Comparison of ENCODE assay signal across 1 cellular context in genomic region chr1:155061381-155062150, GRCh38.
A peak's percentile ranks its signal among the peaks of the same experiment; 100 is the strongest.
TF ChIP-seq lines count a peak whose summit lies in the region.

No MANE protein-coding gene starts in this region.

TF ChIP-seq in K562, 482 proteins besides CTCF, POLR2A, EP300 and RAD21 (continued from another document and continues in another):
- TF ChIP-seq, protein P1, sequence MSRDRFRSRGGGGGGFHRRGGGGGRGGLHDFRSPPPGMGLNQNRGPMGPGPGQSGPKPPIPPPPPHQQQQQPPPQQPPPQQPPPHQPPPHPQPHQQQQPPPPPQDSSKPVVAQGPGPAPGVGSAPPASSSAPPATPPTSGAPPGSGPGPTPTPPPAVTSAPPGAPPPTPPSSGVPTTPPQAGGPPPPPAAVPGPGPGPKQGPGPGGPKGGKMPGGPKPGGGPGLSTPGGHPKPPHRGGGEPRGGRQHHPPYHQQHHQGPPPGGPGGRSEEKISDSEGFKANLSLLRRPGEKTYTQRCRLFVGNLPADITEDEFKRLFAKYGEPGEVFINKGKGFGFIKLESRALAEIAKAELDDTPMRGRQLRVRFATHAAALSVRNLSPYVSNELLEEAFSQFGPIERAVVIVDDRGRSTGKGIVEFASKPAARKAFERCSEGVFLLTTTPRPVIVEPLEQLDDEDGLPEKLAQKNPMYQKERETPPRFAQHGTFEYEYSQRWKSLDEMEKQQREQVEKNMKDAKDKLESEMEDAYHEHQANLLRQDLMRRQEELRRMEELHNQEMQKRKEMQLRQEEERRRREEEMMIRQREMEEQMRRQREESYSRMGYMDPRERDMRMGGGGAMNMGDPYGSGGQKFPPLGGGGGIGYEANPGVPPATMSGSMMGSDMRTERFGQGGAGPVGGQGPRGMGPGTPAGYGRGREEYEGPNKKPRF (IDR thresholded peaks at IDR 0.05; ENCODE audit: low read depth, low read length) = no peak
- peak; percentile 19; the same call in 1 of the 2 replicates for TF ChIP-seq REST (CRISPR knock-in tag; IDR thresholded peaks at IDR 0.05; ENCODE audit: low read depth)
- TF ChIP-seq ZMIZ1 (IDR thresholded peaks at IDR 0.05; ENCODE audit: low read depth in 2 of 2, low read length in 2 of 2) = no peak
- TF ChIP-seq ZNF263 (CRISPR knock-in tag; IDR thresholded peaks at IDR 0.05; ENCODE audit: borderline replicate concordance) = peak; percentile 58; the same call in 1 of the 2 replicates
- no peak for TF ChIP-seq ZNF644 (tag; IDR thresholded peaks at IDR 0.05; ENCODE audit: low read depth)
- TF ChIP-seq ZNF589 (CRISPR knock-in tag; IDR thresholded peaks at IDR 0.05; ENCODE audit: low read depth) = no peak
- no peak for TF ChIP-seq ZNF212 (CRISPR knock-in tag; IDR thresholded peaks at IDR 0.05)
- no peak for TF ChIP-seq ZNF583 (CRISPR knock-in tag; IDR thresholded peaks at IDR 0.05)
- TF ChIP-seq BRD9 (IDR thresholded peaks at IDR 0.05; ENCODE audit: low read depth, partially characterized antibody) = no peak
- TF ChIP-seq EP400 (IDR thresholded peaks at IDR 0.05) = no peak
- 0 out of 2 replicates have a peak, but pooled peaks have one; percentile 7 for TF ChIP-seq SPI1 (IDR thresholded peaks at IDR 0.05; ENCODE audit: borderline replicate concordance, low read depth, low read length)
- TF ChIP-seq PTRF (tag; IDR thresholded peaks at IDR 0.05) = no peak
- TF ChIP-seq CHD7 (IDR thresholded peaks at IDR 0.05; ENCODE audit: low read depth, low read length) = no peak
- TF ChIP-seq SRSF3 (IDR thresholded peaks at IDR 0.05; ENCODE audit: insufficient read depth, low read length) = no peak
- TF ChIP-seq MEF2A (IDR thresholded peaks at IDR 0.05; ENCODE audit: control insufficient read depth, low read depth, low read length) = no peak
- no peak for TF ChIP-seq ESRRB (CRISPR knock-in tag; IDR thresholded peaks at IDR 0.05; ENCODE audit: borderline replicate concordance)
- no peak for TF ChIP-seq CTCFL (IDR thresholded peaks at IDR 0.05; ENCODE audit: borderline replicate concordance, insufficient read depth, low read depth, low read length, poor library complexity, severe bottlenecking)
- no peak for TF ChIP-seq ZNF232 (CRISPR knock-in tag; IDR thresholded peaks at IDR 0.05)
- TF ChIP-seq JUN (IDR thresholded peaks at IDR 0.05; ENCODE audit: borderline replicate concordance, low read depth, low read length) = 0 out of 2 replicates have a peak, but pooled peaks have one; percentile 22
- no peak for TF ChIP-seq JUN (CRISPR knock-in tag; IDR thresholded peaks at IDR 0.05; ENCODE audit: borderline replicate concordance)
- TF ChIP-seq TBL1XR1 (IDR thresholded peaks at IDR 0.05; ENCODE audit: low read length in 2 of 2) = no peak
- no peak for TF ChIP-seq ZNF780A (CRISPR knock-in tag; IDR thresholded peaks at IDR 0.05)
- TF ChIP-seq SLC30A9 (CRISPR knock-in tag; IDR thresholded peaks at IDR 0.05) = no peak
- no peak for TF ChIP-seq ARNT (IDR thresholded peaks at IDR 0.05)
- TF ChIP-seq, protein P2, sequence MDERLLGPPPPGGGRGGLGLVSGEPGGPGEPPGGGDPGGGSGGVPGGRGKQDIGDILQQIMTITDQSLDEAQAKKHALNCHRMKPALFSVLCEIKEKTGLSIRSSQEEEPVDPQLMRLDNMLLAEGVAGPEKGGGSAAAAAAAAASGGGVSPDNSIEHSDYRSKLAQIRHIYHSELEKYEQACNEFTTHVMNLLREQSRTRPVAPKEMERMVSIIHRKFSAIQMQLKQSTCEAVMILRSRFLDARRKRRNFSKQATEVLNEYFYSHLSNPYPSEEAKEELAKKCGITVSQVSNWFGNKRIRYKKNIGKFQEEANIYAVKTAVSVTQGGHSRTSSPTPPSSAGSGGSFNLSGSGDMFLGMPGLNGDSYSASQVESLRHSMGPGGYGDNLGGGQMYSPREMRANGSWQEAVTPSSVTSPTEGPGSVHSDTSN (CRISPR knock-in tag; IDR thresholded peaks at IDR 0.05; ENCODE audit: low read depth) = no peak
- TF ChIP-seq, protein P2 (tag; conservative IDR thresholded peaks at IDR 0.05; ENCODE audit: low read depth) = no peak
- TF ChIP-seq RBFOX2 (IDR thresholded peaks at IDR 0.05; ENCODE audit: low read depth, low read length) = peak; percentile 43; the same call in 1 of the 2 replicates
- no peak for TF ChIP-seq ASH1L (IDR thresholded peaks at IDR 0.05; ENCODE audit: borderline replicate concordance, low read depth, partially characterized antibody)
- TF ChIP-seq U2AF2 (optimal IDR thresholded peaks at IDR 0.05; ENCODE audit: low read depth, low read length) = no peak
- no peak for TF ChIP-seq FOXK1 (CRISPR knock-in tag; IDR thresholded peaks at IDR 0.05; ENCODE audit: borderline replicate concordance)
- TF ChIP-seq MCM3 (IDR thresholded peaks at IDR 0.05) = no peak
- TF ChIP-seq TCF7 (IDR thresholded peaks at IDR 0.05; ENCODE audit: borderline replicate concordance) = no peak
